10 cellular contexts compared by ENCODE assay signal in the genomic region with DNA sequence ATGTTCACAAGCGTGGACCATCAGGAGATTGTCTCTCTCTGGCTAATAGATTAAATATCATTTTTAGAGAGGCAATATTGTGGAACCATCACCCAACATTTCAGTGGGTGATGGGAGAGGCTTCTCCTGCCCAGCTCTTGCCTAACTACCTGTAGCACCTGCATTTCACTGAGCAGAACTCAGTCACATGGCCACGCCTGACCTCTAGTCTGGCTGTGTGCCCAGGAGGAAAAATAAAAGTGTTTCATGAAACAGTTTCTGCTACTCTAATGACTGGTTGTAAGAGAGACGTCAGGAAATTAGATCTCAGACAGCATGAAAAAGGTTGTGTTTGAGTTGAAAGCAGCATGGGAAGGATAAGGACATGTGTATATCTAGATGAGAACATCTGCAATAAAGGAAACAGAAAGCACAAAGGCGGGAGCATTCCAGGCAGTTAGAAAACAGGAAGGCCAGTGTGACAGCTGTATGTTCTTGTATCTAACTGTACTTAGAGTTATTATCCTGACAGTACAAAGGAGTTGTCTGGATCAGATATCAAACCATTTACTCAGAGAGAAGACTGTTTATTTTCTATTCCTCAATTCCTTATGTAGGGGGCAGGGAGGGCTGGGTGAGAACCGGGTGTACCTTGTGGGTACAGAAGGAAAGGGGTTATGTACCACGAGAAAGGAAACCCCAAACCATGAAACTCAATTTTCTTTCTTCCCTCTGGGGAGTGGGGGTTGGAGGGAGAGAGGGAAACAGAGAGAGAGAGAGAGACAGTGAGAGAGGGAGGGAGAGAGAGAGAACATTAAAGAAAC.
DNase-seq lines count a peak whose midpoint lies in the region; ATAC-seq and TF ChIP-seq lines count a peak whose summit lies in the region.
"Had no signal": no experiment of that assay in that cellular context is flagged by ENCODE, and none has a peak within 500 bp of the region (broad histone marks: within the 10 kb centered on the region; RNA-seq: fewer than 3 reads in every experiment).

No MANE protein-coding gene starts in this region.

- intact Hi-C loops in left ventricle myocardium superior (cut with micrococcal nuclease) = no loop called here

- no peak for TF ChIP-seq EP300 in gastroesophageal sphincter (IDR thresholded peaks at IDR 0.05)

- TF ChIP-seq CTCF in HEK293 (tag by site-specific recombination; IDR thresholded peaks at IDR 0.05) = no peak
- TF ChIP-seq CTCF in choroid plexus epithelial cell (conservative IDR thresholded peaks at IDR 0.05; ENCODE audit: low read depth, low read length) = no peak
- TF ChIP-seq CTCF in parathyroid adenoma (IDR thresholded peaks at IDR 0.05) = no peak
- no peak for TF ChIP-seq CTCF in gastroesophageal sphincter (IDR thresholded peaks at IDR 0.05)

- ATAC-seq in gastroesophageal sphincter (no peak), GM18868 (IDR thresholded peaks at IDR 0.05; ENCODE audit: unreplicated experiment) (no peak), left ventricle myocardium superior (no peak)
- ATAC-seq: K562, sciatic nerve had no signal

- no peak overlapping the region for H3K9ac ChIP-seq in parathyroid adenoma

- no peaks in the 10 kb centered on the region for H3K27me3 ChIP-seq in parathyroid adenoma (ENCODE audit: control insufficient read depth, insufficient read depth, low read length)
- H3K27me3 ChIP-seq in gastroesophageal sphincter = no peaks in the 10 kb centered on the region

- POLR2A ChIA-PET in HEK293 (lab: Yijun Ruan, JAX) = no interaction called here

- H3K27ac ChIP-seq in HEK293 (ENCODE audit: extremely low read depth, low read depth, low read length) = no peak overlapping the region
- no peak overlapping the region for H3K27ac ChIP-seq in parathyroid adenoma
- no peak overlapping the region for H3K27ac ChIP-seq in gastroesophageal sphincter

- H2AFZ ChIP-seq in parathyroid adenoma = no peak overlapping the region

- H3K79me2 ChIP-seq in parathyroid adenoma = no peaks in the 10 kb centered on the region

- no peak for TF ChIP-seq POLR2A in gastroesophageal sphincter (IDR thresholded peaks at IDR 0.05)

- WGBS in gastroesophageal sphincter (ENCODE audit: low coverage in 1 of 2), 2 donors = 32 to 46% methylated on average over 3 to 5 of the region's 6 CpGs

- H3K4me1 ChIP-seq in HEK293 (ENCODE audit: control insufficient read depth, insufficient read depth, low read length) (peaks cover 5% of the 10 kb centered on the region; the same call in 1 of the 2 replicates), parathyroid adenoma (peaks cover 3% of the 10 kb centered on the region), gastroesophageal sphincter (no peaks in the 10 kb centered on the region)

- CTCF ChIA-PET in HEK293 (lab: Yijun Ruan, JAX) = interaction anchor here (0.7 kb wide), 1 partner anchor 14 kb away, joined by 3 read pairs; no protein-coding TSS in a partner anchor

- H3K36me3 ChIP-seq in HEK293 (ENCODE audit: control insufficient read depth in 2 of 2, insufficient read depth in 1 of 2, low read length in 2 of 2) = no peaks in the 10 kb centered on the region
- no peaks in the 10 kb centered on the region for H3K36me3 ChIP-seq in parathyroid adenoma (ENCODE audit: control insufficient read depth, insufficient read depth, low read length)
- no peaks in the 10 kb centered on the region for H3K36me3 ChIP-seq in gastroesophageal sphincter

- H3K9me3 ChIP-seq in HEK293 (ENCODE audit: control insufficient read depth, insufficient read depth, low read depth, low read length) (no peaks in the 10 kb centered on the region), parathyroid adenoma (ENCODE audit: control insufficient read depth, low read length) (no peaks in the 10 kb centered on the region), gastroesophageal sphincter (no peaks in the 10 kb centered on the region)

- DNase-seq in NCI-H2171 treated with DMSO at 0.1 percent for 48 hours (lab: John Stamatoyannopoulos, UW) = peak; percentile 89
- peak; percentile 18 for DNase-seq in choroid plexus epithelial cell (ENCODE audit: low read depth)
- no peak for DNase-seq in left ventricle myocardium superior
- DNase-seq in activated CD4-positive, CD25-positive, alpha-beta regulatory T cell treated with anti-CD3 and anti-CD28 coated beads, Interleukin-2, amount 50 U/mL, for 72 hours = no peak

- H3K4me3 ChIP-seq in HEK293 (ENCODE audit: low read depth, low read length) = no peak overlapping the region
- H3K4me3 ChIP-seq in choroid plexus epithelial cell (ENCODE audit: low read depth, low read length) = no peak overlapping the region
- peak overlapping the region; percentile 9 for H3K4me3 ChIP-seq in parathyroid adenoma (ENCODE audit: low read depth, low read length)
- H3K4me3 ChIP-seq in gastroesophageal sphincter = no peak overlapping the region
- H3K4me3 ChIP-seq: K562 had no signal

- H3K4me2 ChIP-seq in parathyroid adenoma (ENCODE audit: low read length) = peak overlapping the region; percentile 48

TF ChIP-seq in HEK293, 187 proteins besides CTCF, POLR2A, EP300 and RAD21:
- 0 out of 2 replicates have a peak, but pooled peaks have one; percentile 39 for TF ChIP-seq SCRT2 (tag by site-specific recombination; IDR thresholded peaks at IDR 0.05)
- TF ChIP-seq, protein P1, sequence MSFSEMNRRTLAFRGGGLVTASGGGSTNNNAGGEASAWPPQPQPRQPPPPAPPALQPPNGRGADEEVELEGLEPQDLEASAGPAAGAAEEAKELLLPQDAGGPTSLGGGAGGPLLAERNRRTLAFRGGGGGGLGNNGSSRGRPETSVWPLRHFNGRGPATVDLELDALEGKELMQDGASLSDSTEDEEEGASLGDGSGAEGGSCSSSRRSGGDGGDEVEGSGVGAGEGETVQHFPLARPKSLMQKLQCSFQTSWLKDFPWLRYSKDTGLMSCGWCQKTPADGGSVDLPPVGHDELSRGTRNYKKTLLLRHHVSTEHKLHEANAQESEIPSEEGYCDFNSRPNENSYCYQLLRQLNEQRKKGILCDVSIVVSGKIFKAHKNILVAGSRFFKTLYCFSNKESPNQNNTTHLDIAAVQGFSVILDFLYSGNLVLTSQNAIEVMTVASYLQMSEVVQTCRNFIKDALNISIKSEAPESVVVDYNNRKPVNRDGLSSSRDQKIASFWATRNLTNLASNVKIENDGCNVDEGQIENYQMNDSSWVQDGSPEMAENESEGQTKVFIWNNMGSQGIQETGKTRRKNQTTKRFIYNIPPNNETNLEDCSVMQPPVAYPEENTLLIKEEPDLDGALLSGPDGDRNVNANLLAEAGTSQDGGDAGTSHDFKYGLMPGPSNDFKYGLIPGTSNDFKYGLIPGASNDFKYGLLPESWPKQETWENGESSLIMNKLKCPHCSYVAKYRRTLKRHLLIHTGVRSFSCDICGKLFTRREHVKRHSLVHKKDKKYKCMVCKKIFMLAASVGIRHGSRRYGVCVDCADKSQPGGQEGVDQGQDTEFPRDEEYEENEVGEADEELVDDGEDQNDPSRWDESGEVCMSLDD (tag by site-specific recombination; IDR thresholded peaks at IDR 0.05) = no peak

Comparison
In these comparisons a context has a peak if more than half of its experiments do, and no peak if none do; other contexts are left out.
1. DNase-seq: peak in NCI-H2171 treated with DMSO at 0.1 percent for 48 hours (single experiment) and choroid plexus epithelial cell (single experiment); none in left ventricle myocardium superior (single experiment) and activated CD4-positive, CD25-positive, alpha-beta regulatory T cell treated with anti-CD3 and anti-CD28 coated beads, Interleukin-2, amount 50 U/mL, for 72 hours (single experiment).